Comparison of ENCODE assay signal across 25 cellular contexts in genomic region chr13:70027551-70027950, GRCh38.
"Had no signal": no experiment of that assay in that cellular context is flagged by ENCODE, and none has a peak within 500 bp of the region (broad histone marks: within the 10 kb centered on the region; RNA-seq: fewer than 3 reads in every experiment).

No MANE protein-coding gene starts in this region.

- ATAC-seq: left colon; left lung; lower lobe of right lung; naive thymus-derived CD8-positive, alpha-beta T cell; right lobe of liver; stimulated activated memory B cell treated with anti-CD40 and anti-IgM and Interleukin-4, amounts not matched to agents 10 μg/mL and 1 μg/mL and 100 μg/mL, for 72 hours had no signal

- H3K27ac Mint-ChIP-seq: immature natural killer cell; naive thymus-derived CD8-positive, alpha-beta T cell; nephron; neural progenitor cell; progenitor cell of endocrine pancreas; stimulated activated memory B cell treated with anti-CD40 and anti-IgM and Interleukin-4, amounts not matched to agents 10 μg/mL and 1 μg/mL and 100 μg/mL, for 72 hours had no signal

- H3K36me3 Mint-ChIP-seq: naive thymus-derived CD8-positive, alpha-beta T cell; neural progenitor cell; stimulated activated memory B cell treated with anti-CD40 and anti-IgM and Interleukin-4, amounts not matched to agents 10 μg/mL and 1 μg/mL and 100 μg/mL, for 72 hours had no signal

- H3K27me3 Mint-ChIP-seq: naive thymus-derived CD8-positive, alpha-beta T cell; progenitor cell of endocrine pancreas; stimulated activated memory B cell treated with anti-CD40 and anti-IgM and Interleukin-4, amounts not matched to agents 10 μg/mL and 1 μg/mL and 100 μg/mL, for 72 hours had no signal

- H3K4me1 Mint-ChIP-seq: immature natural killer cell; naive thymus-derived CD8-positive, alpha-beta T cell; nephron; neural progenitor cell; stimulated activated memory B cell treated with anti-CD40 and anti-IgM and Interleukin-4, amounts not matched to agents 10 μg/mL and 1 μg/mL and 100 μg/mL, for 72 hours had no signal

- H3K9me3 Mint-ChIP-seq: nephron, neural progenitor cell had no signal

- DNase-seq: hypothalamus; immature natural killer cell; kidney; left colon; left lung; lower lobe of right lung; mammary epithelial cell; mesenchymal stem cell; naive thymus-derived CD8-positive, alpha-beta T cell; occipital lobe; right lobe of liver; stimulated activated CD4-positive, alpha-beta T cell treated with anti-CD3 and anti-CD28 coated beads, Interleukin-1b, Interleukin-23, amount 100 ng/mL, for 48 hours; stimulated activated CD4-positive, alpha-beta T cell treated with anti-CD3 and anti-CD28 coated beads, Interleukin-2, amount 100 ng/mL, for 48 hours; stimulated activated CD4-positive, alpha-beta T cell treated with anti-CD3 and anti-CD28 coated beads, Interleukin-4, amount 100 ng/mL, for 4 hours; stimulated activated CD8-positive, alpha-beta memory T cell treated with anti-CD3 and anti-CD28 coated beads, Interleukin-4, amount 100 ng/mL, for 48 hours; stimulated activated naive CD4-positive, alpha-beta T cell treated with Interleukin-2 at 50 U/mL for 16 hours; stomach; testis; thyroid gland; transverse colon; upper lobe of left lung had no signal

- H3K4me3 Mint-ChIP-seq: immature natural killer cell; naive thymus-derived CD8-positive, alpha-beta T cell; nephron; neural progenitor cell; stimulated activated memory B cell treated with anti-CD40 and anti-IgM and Interleukin-4, amounts not matched to agents 10 μg/mL and 1 μg/mL and 100 μg/mL, for 72 hours had no signal
